ENCODE assay signal across 38 cellular contexts in the genomic region with DNA sequence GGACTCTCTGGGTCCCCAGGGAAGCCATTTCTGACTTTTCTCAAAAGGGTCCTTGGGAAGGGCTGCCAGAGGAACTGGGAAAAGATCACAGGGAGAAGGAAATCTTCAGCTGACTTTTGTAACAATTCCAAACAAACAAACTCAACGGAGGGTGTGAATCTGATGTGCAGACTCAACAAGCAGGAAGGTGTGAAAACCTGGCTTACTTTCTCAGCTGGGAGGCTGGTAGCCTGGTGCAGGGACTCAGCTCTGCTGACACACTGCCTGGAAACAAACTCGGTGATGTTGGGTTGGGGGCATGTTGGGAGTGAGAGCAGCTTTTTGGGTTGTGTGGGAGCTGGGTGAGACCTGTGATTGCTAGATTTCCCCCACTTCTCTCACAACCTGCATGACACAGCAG. TPM values are rescaled to one million over a fixed set of nuclear protein-coding genes. Genes with fewer than 3 reads are reported as not detected.
"Had no signal": no experiment of that assay in that cellular context is flagged by ENCODE, and none has a peak within 500 bp of the region (broad histone marks: within the 10 kb centered on the region; RNA-seq: fewer than 3 reads in every experiment).

No MANE protein-coding gene starts in this region.

- H3K36me3 ChIP-seq: MG63 had no signal

- DNase-seq: Karpas-422, Kasumi-1, MG63, MM.1S, MV-4-11, NCI-H1048, NCI-H1092, NCI-H1092 treated with DMSO at 0.1 percent for 48 hours, NCI-H1105, NCI-H1105 treated with DMSO at 0.1 percent for 48 hours, NCI-H1417, NCI-H1417 treated with DMSO at 0.1 percent for 48 hours, NCI-H1436, NCI-H1436 treated with DMSO at 0.1 percent for 48 hours, NCI-H146, NCI-H1694, NCI-H1694 treated with DMSO at 0.1 percent for 48 hours, NCI-H187, NCI-H187 treated with DMSO at 0.1 percent for 48 hours, NCI-H1930, NCI-H2029, NCI-H2029 treated with DMSO at 0.1 percent for 48 hours, NCI-H2081, NCI-H2081 treated with DMSO at 0.1 percent for 48 hours, NCI-H2107, NCI-H2171, NCI-H2171 treated with DMSO at 0.1 percent for 48 hours, NCI-H2227 treated with DMSO at 0.1 percent for 48 hours, NCI-H226, NCI-H345, NCI-H446, NCI-H446 treated with DMSO at 0.1 percent for 48 hours, NCI-H510A, NCI-H510A treated with DMSO at 0.1 percent for 48 hours had no signal

- H3K4me3 ChIP-seq: MG63 had no signal

RNA-seq across cellular contexts. Expression of a gene that starts 10.2 kb away (rescaled TPM):
- total RNA-seq: LHCN-M2, M059J, MCF 10A, NCI-H460 had no signal

RNA-seq across cellular contexts. Expression of a gene that starts 36.2 kb away (rescaled TPM):
- total RNA-seq: LHCN-M2, M059J, MCF 10A, NCI-H460 had no signal
